In the genomic region with DNA sequence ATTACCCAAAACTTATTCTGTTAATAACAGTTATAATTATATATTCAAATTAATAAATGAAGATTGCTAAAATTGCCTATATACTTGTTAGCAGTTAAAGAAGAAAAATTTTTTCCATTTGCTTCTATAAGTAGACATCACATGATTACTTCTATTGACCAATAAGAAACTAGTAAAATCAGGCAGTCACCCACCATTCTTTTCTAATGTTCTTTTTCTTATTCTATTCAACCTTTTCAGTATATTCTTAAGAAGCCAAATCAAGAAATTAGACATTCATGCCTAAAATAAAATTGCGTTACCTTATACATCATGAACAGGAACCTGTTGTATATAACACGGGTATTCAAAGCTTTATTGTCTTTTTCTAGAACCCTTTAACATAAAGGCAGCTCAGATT, we compare ENCODE assay signal across 9 cellular contexts.
A peak's percentile ranks its signal among the peaks of the same experiment; 100 is the strongest.
DNase-seq lines count a peak whose midpoint lies in the region; ATAC-seq, FAIRE-seq and TF ChIP-seq lines count a peak whose summit lies in the region.
"Had no signal": no experiment of that assay in that cellular context is flagged by ENCODE, and none has a peak within 500 bp of the region (broad histone marks: within the 10 kb centered on the region; RNA-seq: fewer than 3 reads in every experiment).

No MANE protein-coding gene starts in this region.

- no peaks in the 10 kb centered on the region for H3K36me3 ChIP-seq in CD4-positive, CD25-positive, alpha-beta regulatory T cell (ENCODE audit: control insufficient read depth, insufficient read depth, low read length)
- no peaks in the 10 kb centered on the region for H3K36me3 ChIP-seq in pancreas

- intact Hi-C loops in pancreas (cut with DNase I): no loop called here

- no peak for DNase-seq in CD4-positive, CD25-positive, alpha-beta regulatory T cell
- DNase-seq in OCI-M1 (lab: John Stamatoyannopoulos, UW) (peak; percentile 53), pancreas (no peak), SKM-1 treated with dmso at 0.1 percent for 144 hours (lab: John Stamatoyannopoulos, UW; ENCODE audit: unreplicated experiment) (no peak), pons (ENCODE audit: low spot score) (no peak)
- no peak for DNase-seq in effector memory CD8-positive, alpha-beta T cell
- DNase-seq: effector CD4-positive, alpha-beta T cell had no signal

- H3K27me3 ChIP-seq in CD4-positive, CD25-positive, alpha-beta regulatory T cell (ENCODE audit: control insufficient read depth, insufficient read depth, low read length): no peaks in the 10 kb centered on the region
- peaks cover 0 to 8% (median 1%) of the 10 kb centered on the region in 4 donors for H3K27me3 ChIP-seq in pancreas

- peaks cover 26% of the 10 kb centered on the region for H3K4me1 ChIP-seq in CD4-positive, CD25-positive, alpha-beta regulatory T cell (ENCODE audit: control insufficient read depth, insufficient read depth, low read length, poor library complexity, severe bottlenecking)
- peaks cover 0 to 4% (median 3%) of the 10 kb centered on the region in 3 donors for H3K4me1 ChIP-seq in pancreas

- H3K27ac ChIP-seq in CD4-positive, CD25-positive, alpha-beta regulatory T cell (ENCODE audit: insufficient read depth, low read length, poor library complexity, severe bottlenecking): peak overlapping the region; percentile 79
- H3K27ac ChIP-seq in pancreas: peak overlapping the region in 2 of 4 donors; percentile 74 to 78

- peak overlapping the region; percentile 86 to 96 (median 91) for H3K4me3 Mint-ChIP-seq in CD4-positive, CD25-positive, alpha-beta regulatory T cell
- H3K4me3 Mint-ChIP-seq in effector memory CD8-positive, alpha-beta T cell: peak overlapping the region; percentile 78 to 79

- no peaks in the 10 kb centered on the region for H3K27me3 Mint-ChIP-seq in CD4-positive, CD25-positive, alpha-beta regulatory T cell
- no peaks in the 10 kb centered on the region for H3K27me3 Mint-ChIP-seq in effector memory CD8-positive, alpha-beta T cell

- peak overlapping the region; percentile 95 for H3K4me3 ChIP-seq in CD4-positive, CD25-positive, alpha-beta regulatory T cell (ENCODE audit: low read depth, low read length)
- H3K4me3 ChIP-seq in pancreas: peak overlapping the region in 2 of 4 donors; percentile 22 to 28

- ATAC-seq in CD4-positive, CD25-positive, alpha-beta regulatory T cell (ENCODE audit: low read depth in 2 of 2): no peak
- no peak for ATAC-seq in effector memory CD8-positive, alpha-beta T cell (replicated peaks)
- ATAC-seq in pancreas (no peak), HG03280 (IDR thresholded peaks at IDR 0.05; ENCODE audit: unreplicated experiment) (no peak), HG03025 (IDR thresholded peaks at IDR 0.05; ENCODE audit: low FRiP score, unreplicated experiment) (no peak)

- peak; percentile 95 for FAIRE-seq in pancreas (lab: Jason Lieb, UNC)

- 38 to 56% methylated on average over 2 of the region's 2 CpGs for WGBS in pancreas, 2 donors

- no peak for TF ChIP-seq CTCF in pancreas (IDR thresholded peaks at IDR 0.05)

- no peaks in the 10 kb centered on the region for H3K9me3 ChIP-seq in CD4-positive, CD25-positive, alpha-beta regulatory T cell (ENCODE audit: control insufficient read depth in 2 of 2, low read length in 2 of 2)
- H3K9me3 ChIP-seq in pancreas: no peaks in the 10 kb centered on the region

- H3K4me1 Mint-ChIP-seq in CD4-positive, CD25-positive, alpha-beta regulatory T cell: peaks cover 15 to 63% (median 37%) of the 10 kb centered on the region in 4 donors
- H3K4me1 Mint-ChIP-seq in effector memory CD8-positive, alpha-beta T cell (ENCODE audit: low read depth in 2 of 2): peaks cover 26 to 45% of the 10 kb centered on the region in 2 donors

- H3K27ac Mint-ChIP-seq in CD4-positive, CD25-positive, alpha-beta regulatory T cell: peak overlapping the region; percentile 88 to 98 (median 90)
- peak overlapping the region; percentile 90 to 94 for H3K27ac Mint-ChIP-seq in effector memory CD8-positive, alpha-beta T cell

- no peaks in the 10 kb centered on the region for H3K36me3 Mint-ChIP-seq in CD4-positive, CD25-positive, alpha-beta regulatory T cell
- H3K36me3 Mint-ChIP-seq in effector memory CD8-positive, alpha-beta T cell (ENCODE audit: insufficient read depth): no peaks in the 10 kb centered on the region

- H3K9me3 Mint-ChIP-seq in CD4-positive, CD25-positive, alpha-beta regulatory T cell: no peaks in the 10 kb centered on the region
- no peaks in the 10 kb centered on the region for H3K9me3 Mint-ChIP-seq in effector memory CD8-positive, alpha-beta T cell
